Comparison of ENCODE assay signal across 8 cellular contexts in genomic region chr6:165049362-165049761, GRCh38.
DNase-seq lines count a peak whose midpoint lies in the region; ATAC-seq and TF ChIP-seq lines count a peak whose summit lies in the region.

No MANE protein-coding gene starts in this region.

- H3K4me3 Mint-ChIP-seq in activated T-cell treated with anti-CD3 and anti-CD28 coated beads, Interleukin-2, amount 50 U/mL, for 72 hours = no peak overlapping the region

- TF ChIP-seq CTCF in astrocyte of the spinal cord (IDR thresholded peaks at IDR 0.05; ENCODE audit: low read depth, low read length) = peak; percentile 33

- intact Hi-C loops in sciatic nerve (cut with DNase I) = no loop called here

- peak; percentile 11 to 36 for DNase-seq in activated T-cell treated with anti-CD3 and anti-CD28 coated beads, Interleukin-2, amount 50 U/mL, for 72 hours
- DNase-seq in activated T-cell treated with anti-CD3 and anti-CD28 coated beads, Interleukin-2, amount 50 U/mL, for 1 hour = no peak
- DNase-seq in NAMALWA (ENCODE audit: low spot score) (peak; percentile 79), astrocyte of the spinal cord (ENCODE audit: low read depth, low spot score) (no peak), sciatic nerve (ENCODE audit: low spot score) (peak; percentile 67), foreskin melanocyte (no peak), NCI-H345 treated with DMSO at 0.1 percent for 48 hours (lab: John Stamatoyannopoulos, UW; ENCODE audit: unreplicated experiment) (no peak)

- H3K36me3 Mint-ChIP-seq in activated T-cell treated with anti-CD3 and anti-CD28 coated beads, Interleukin-2, amount 50 U/mL, for 72 hours (ENCODE audit: insufficient read depth in 2 of 2) = peaks cover 0 to 2% of the 10 kb centered on the region in 2 donors

- H3K4me3 ChIP-seq in astrocyte of the spinal cord (ENCODE audit: low read depth, low read length) = no peak overlapping the region

- no peak overlapping the region for H3K27ac Mint-ChIP-seq in activated T-cell treated with anti-CD3 and anti-CD28 coated beads, Interleukin-2, amount 50 U/mL, for 72 hours

- in situ Hi-C loops in astrocyte of the spinal cord (cut with HindIII; ENCODE audit: low sequenced_read_pairs) = no loop called here

- peaks cover 4 to 8% of the 10 kb centered on the region in 2 donors for H3K9me3 Mint-ChIP-seq in activated T-cell treated with anti-CD3 and anti-CD28 coated beads, Interleukin-2, amount 50 U/mL, for 72 hours

- no peak for ATAC-seq in activated T-cell treated with anti-CD3 and anti-CD28 coated beads, Interleukin-2, amount 50 U/mL, for 72 hours (replicated peaks in 1 of 2)
- no peak for ATAC-seq in sciatic nerve
- no peak for ATAC-seq in GM19397 (IDR thresholded peaks at IDR 0.05; ENCODE audit: unreplicated experiment)

- H3K27me3 Mint-ChIP-seq in activated T-cell treated with anti-CD3 and anti-CD28 coated beads, Interleukin-2, amount 50 U/mL, for 72 hours (ENCODE audit: low read depth) = no peaks in the 10 kb centered on the region

- H3K4me1 Mint-ChIP-seq in activated T-cell treated with anti-CD3 and anti-CD28 coated beads, Interleukin-2, amount 50 U/mL, for 72 hours (ENCODE audit: low read depth) = no peaks in the 10 kb centered on the region

Comparison
In these comparisons a context has a peak if more than half of its experiments do, and no peak if none do; other contexts are left out.
1. DNase-seq: peak in activated T-cell treated with anti-CD3 and anti-CD28 coated beads, Interleukin-2, amount 50 U/mL, for 72 hours (2 of 2), NAMALWA (single experiment) and sciatic nerve (single experiment); none in activated T-cell treated with anti-CD3 and anti-CD28 coated beads, Interleukin-2, amount 50 U/mL, for 1 hour (single experiment), astrocyte of the spinal cord (single experiment), foreskin melanocyte (single experiment) and NCI-H345 treated with DMSO at 0.1 percent for 48 hours (single experiment).